In genomic region chr12:106245767-106246166, GRCh38 we compare ENCODE assay signal across 8 cellular contexts. TPM values are rescaled to one million over a fixed set of nuclear protein-coding genes. Genes with fewer than 3 reads are reported as not detected.
DNase-seq lines count a peak whose midpoint lies in the region; ATAC-seq and TF ChIP-seq lines count a peak whose summit lies in the region.

No MANE protein-coding gene starts in this region.

- no peaks in the 10 kb centered on the region for H3K9me3 ChIP-seq in BLaER1 treated with 17β-estradiol and CSF1 and Interleukin-3, amounts not matched to agents 10 nM and 100 nM (replicated peaks in 1 of 11)
- H3K9me3 ChIP-seq in endodermal cell (ENCODE audit: control insufficient read depth, low read length) (no peaks in the 10 kb centered on the region), neural progenitor cell (ENCODE audit: low read depth) (no peaks in the 10 kb centered on the region)

- peaks cover 41 to 61% (median 51%) of the 10 kb centered on the region in 10 experiments for H3K4me1 ChIP-seq in BLaER1 treated with 17β-estradiol and CSF1 and Interleukin-3, amounts not matched to agents 10 nM and 100 nM
- no peaks in the 10 kb centered on the region for H3K4me1 ChIP-seq in endodermal cell (ENCODE audit: control insufficient read depth, insufficient read depth, low read length)
- H3K4me1 ChIP-seq in neural progenitor cell = peaks cover 14% of the 10 kb centered on the region

- H3K27ac Mint-ChIP-seq in endodermal cell (no peak overlapping the region), neural progenitor cell (peak overlapping the region; percentile 83)

- peaks cover 18 to 52% (median 39%) of the 10 kb centered on the region in 11 experiments for H3K36me3 ChIP-seq in BLaER1 treated with 17β-estradiol and CSF1 and Interleukin-3, amounts not matched to agents 10 nM and 100 nM
- H3K36me3 ChIP-seq in endodermal cell (ENCODE audit: control insufficient read depth, insufficient read depth, low read length) = peaks cover 30% of the 10 kb centered on the region
- no peaks in the 10 kb centered on the region for H3K36me3 ChIP-seq in neural progenitor cell

- H3F3A ChIP-seq in neural progenitor cell (ENCODE audit: low read depth) = peaks cover 27% of the 10 kb centered on the region

- no peaks in the 10 kb centered on the region for H3K27me3 ChIP-seq in BLaER1 treated with 17β-estradiol and CSF1 and Interleukin-3, amounts not matched to agents 10 nM and 100 nM
- H3K27me3 ChIP-seq in endodermal cell (ENCODE audit: control insufficient read depth, insufficient read depth, low read length, poor library complexity, severe bottlenecking) = no peaks in the 10 kb centered on the region
- peaks cover 10% of the 10 kb centered on the region for H3K27me3 ChIP-seq in neural progenitor cell

- no peaks in the 10 kb centered on the region for H3K27me3 Mint-ChIP-seq in endodermal cell (ENCODE audit: insufficient read depth)
- no peaks in the 10 kb centered on the region for H3K27me3 Mint-ChIP-seq in neural progenitor cell (ENCODE audit: insufficient read depth, low read depth)

- H3K4me3 ChIP-seq in BLaER1 treated with 17β-estradiol and CSF1 and Interleukin-3, amounts not matched to agents 10 nM and 100 nM = peak overlapping the region in 9 of 10 experiments; percentile 87 to 98 (median 89); a peak in 16 of 20 replicates
- H3K4me3 ChIP-seq in endodermal cell (ENCODE audit: low read length) (peak overlapping the region; percentile 82), neural progenitor cell (no peak overlapping the region)

- peak overlapping the region; percentile 89 to 98 (median 95); a peak in 16 of 22 replicates for H3K9ac ChIP-seq in BLaER1 treated with 17β-estradiol and CSF1 and Interleukin-3, amounts not matched to agents 10 nM and 100 nM
- H3K9ac ChIP-seq in endodermal cell (ENCODE audit: extremely low read depth, low read length, poor library complexity, severe bottlenecking) (no peak overlapping the region), neural progenitor cell (no peak overlapping the region)

- H3K4me1 Mint-ChIP-seq in endodermal cell = peaks cover 8% of the 10 kb centered on the region
- peaks cover 29% of the 10 kb centered on the region for H3K4me1 Mint-ChIP-seq in neural progenitor cell

- peak overlapping the region; percentile 78 to 98 (median 95) for H3K4me2 ChIP-seq in BLaER1 treated with 17β-estradiol and CSF1 and Interleukin-3, amounts not matched to agents 10 nM and 100 nM
- peak overlapping the region; percentile 93 for H3K4me2 ChIP-seq in neural progenitor cell

- H3K27ac ChIP-seq in BLaER1 treated with 17β-estradiol and CSF1 and Interleukin-3, amounts not matched to agents 10 nM and 100 nM = peak overlapping the region in 8 of 11 experiments; percentile 92 to 98 (median 94); a peak in 13 of 22 replicates
- H3K27ac ChIP-seq in endodermal cell (ENCODE audit: low read depth, low read length) (no peak overlapping the region), neural progenitor cell (no peak overlapping the region)

- ATAC-seq in GM21717 (IDR thresholded peaks at IDR 0.05; ENCODE audit: unreplicated experiment) (no peak), HG02798 (IDR thresholded peaks at IDR 0.05; ENCODE audit: poor library complexity, unreplicated experiment) (no peak), HG03108 (IDR thresholded peaks at IDR 0.05; ENCODE audit: unreplicated experiment) (no peak)

- H3K9me3 Mint-ChIP-seq in endodermal cell (no peaks in the 10 kb centered on the region), neural progenitor cell (no peaks in the 10 kb centered on the region)

- WGBS in endodermal cell (ENCODE audit: insufficient coverage in 1 of 2, insufficient read length in 1 of 2), 2 experiments = 92 to 96% methylated on average over 11 to 12 of the region's 12 CpGs

- peaks cover 0 to 50% (median 34%) of the 10 kb centered on the region in 11 experiments; a peak in 14 of 22 replicates for H4K20me1 ChIP-seq in BLaER1 treated with 17β-estradiol and CSF1 and Interleukin-3, amounts not matched to agents 10 nM and 100 nM
- H4K20me1 ChIP-seq in neural progenitor cell (ENCODE audit: low read depth) = peaks cover 38% of the 10 kb centered on the region

- H2AFZ ChIP-seq in neural progenitor cell (replicated peaks) = no peak overlapping the region

- H3K79me2 ChIP-seq in neural progenitor cell (ENCODE audit: low read depth) = peaks cover 50% of the 10 kb centered on the region

- peak; percentile 69 for DNase-seq in LHCN-M2 (ENCODE audit: low read depth)
- DNase-seq in endodermal cell = peak; percentile 59
- no peak for DNase-seq in neural progenitor cell (ENCODE audit: low spot score)
- no peak for DNase-seq in SW480 (ENCODE audit: low spot score)

- TF ChIP-seq CTCF in endodermal cell (conservative IDR thresholded peaks at IDR 0.05) (no peak), neural progenitor cell (IDR thresholded peaks at IDR 0.05) (no peak)

- peaks cover 27% of the 10 kb centered on the region for H3K36me3 Mint-ChIP-seq in endodermal cell (ENCODE audit: low read depth)
- H3K36me3 Mint-ChIP-seq in neural progenitor cell = peaks cover 25% of the 10 kb centered on the region

- H3K4me3 Mint-ChIP-seq in endodermal cell = peak overlapping the region; percentile 72
- peak overlapping the region; percentile 86 for H3K4me3 Mint-ChIP-seq in neural progenitor cell

RNA-seq across cellular contexts. Expression of gene CKAP4, which starts 2.1 kb away (rescaled TPM):
- total RNA-seq in LHCN-M2 (2014; rRNA removed) = 177 and 193 TPM in 2 replicates
- polyA plus RNA-seq in LHCN-M2 (2012) = 202 TPM
- 10 to 100 TPM; 88.9 to 93.3 TPM for total RNA-seq in endodermal cell
- 133 TPM for polyA plus RNA-seq in endodermal cell (2013, experiment 1 of 2)
- 130 TPM for polyA plus RNA-seq in endodermal cell (2013, experiment 2 of 2)
- total RNA-seq in neural progenitor cell (ENCODE audit: low replicate concordance) = 58.7 and 64.3 TPM in 2 replicates

RNA-seq across cellular contexts. Expression of gene TCP11L2, which starts 56.8 kb away (rescaled TPM):
- 2.6 and 5.1 TPM in 2 replicates for total RNA-seq in LHCN-M2 (2014; rRNA removed)
- 2.5 TPM for polyA plus RNA-seq in LHCN-M2 (2012)
- 10 to 100 TPM in 1 of 2 donors, 1 to 10 TPM in 1; 7.8 to 15.3 TPM for total RNA-seq in endodermal cell
- 4.9 TPM for polyA plus RNA-seq in endodermal cell (2013, experiment 1 of 2)
- polyA plus RNA-seq in endodermal cell (2013, experiment 2 of 2) = 6.2 TPM
- 7.8 and 8.8 TPM in 2 replicates for total RNA-seq in neural progenitor cell (ENCODE audit: low replicate concordance)

Comparison
In these comparisons a context has a peak if more than half of its experiments do, and no peak if none do; other contexts are left out.
1. H3K27ac ChIP-seq: peak in BLaER1 treated with 17β-estradiol and CSF1 and Interleukin-3, amounts not matched to agents 10 nM and 100 nM (8 of 11); none in endodermal cell (single experiment) and neural progenitor cell (single experiment).
2. H3K9ac ChIP-seq: peak in BLaER1 treated with 17β-estradiol and CSF1 and Interleukin-3, amounts not matched to agents 10 nM and 100 nM (11 of 11); none in endodermal cell (single experiment) and neural progenitor cell (single experiment).
3. DNase-seq: peak in LHCN-M2 (single experiment) and endodermal cell (single experiment); none in neural progenitor cell (single experiment) and SW480 (single experiment).